8 cellular contexts compared by ENCODE assay signal in genomic region chr19:5321851-5322681, GRCh38. TPM values are rescaled to one million over a fixed set of nuclear protein-coding genes. Genes with fewer than 3 reads are reported as not detected.
DNase-seq lines count a peak whose midpoint lies in the region; ATAC-seq and TF ChIP-seq lines count a peak whose summit lies in the region.

No MANE protein-coding gene starts in this region.

- no peak overlapping the region for H3K27ac Mint-ChIP-seq in glutamatergic neuron (ENCODE audit: unreplicated experiment)

- H3K4me3 Mint-ChIP-seq in glutamatergic neuron (ENCODE audit: unreplicated experiment), result no peak overlapping the region

- peaks cover 0 to 8% (median 6%) of the 10 kb centered on the region in 4 donors for H3K4me1 ChIP-seq in tibial artery

- intact Hi-C loops in tibial artery (cut with DNase I; ENCODE audit: low total_unique reads), result no loop called here

- no peak for ATAC-seq in GM18520 (IDR thresholded peaks at IDR 0.05; ENCODE audit: unreplicated experiment)

- H3K9me3 ChIP-seq in tibial artery, result peaks cover 0 to 12% (median 8%) of the 10 kb centered on the region in 3 donors

- H3K27me3 Mint-ChIP-seq in glutamatergic neuron (ENCODE audit: unreplicated experiment), result peaks cover 19% of the 10 kb centered on the region

- H3K4me3 ChIP-seq in tibial artery, result no peak overlapping the region

- peaks cover 8% of the 10 kb centered on the region for H3K9me3 Mint-ChIP-seq in glutamatergic neuron (ENCODE audit: unreplicated experiment)

- H3K36me3 Mint-ChIP-seq in glutamatergic neuron (ENCODE audit: unreplicated experiment), result peaks cover 4% of the 10 kb centered on the region

- peak; percentile 14 for DNase-seq in EL
- DNase-seq in GM20000 (ENCODE audit: low spot score), result peak; percentile 87
- DNase-seq in MV-4-11 (lab: John Stamatoyannopoulos, UW), result peak; percentile 73
- peak; percentile 59 for DNase-seq in glutamatergic neuron
- DNase-seq in COR-L47 (lab: John Stamatoyannopoulos, UW), result no peak
- DNase-seq in NCI-H446 (lab: John Stamatoyannopoulos, UW), result no peak
- DNase-seq in tibial artery, result no peak

- no peak for TF ChIP-seq CTCF in GM20000 (IDR thresholded peaks at IDR 0.05; ENCODE audit: extremely low read depth, missing control alignments)
- no peak for TF ChIP-seq CTCF in glutamatergic neuron (IDR thresholded peaks at IDR 0.05; ENCODE audit: partially characterized antibody, unreplicated experiment)
- no peak for TF ChIP-seq CTCF in tibial artery (IDR thresholded peaks at IDR 0.05)

- H3K27me3 ChIP-seq in tibial artery, result peaks cover 0 to 45% of the 10 kb centered on the region in 2 donors

- peaks cover 19% of the 10 kb centered on the region for H3K4me1 Mint-ChIP-seq in glutamatergic neuron (ENCODE audit: low read depth, unreplicated experiment)

- no peak overlapping the region for H3K27ac ChIP-seq in tibial artery

- no peaks in the 10 kb centered on the region for H3K36me3 ChIP-seq in tibial artery

RNA-seq across cellular contexts. Expression of gene PTPRS, which starts 18.5 kb away (rescaled TPM):
- 1,064 TPM for total RNA-seq in glutamatergic neuron (ENCODE audit: unreplicated experiment)

Comparison
In these comparisons a context has a peak if more than half of its experiments do, and no peak if none do; other contexts are left out.
1. DNase-seq: peak in EL (single experiment), GM20000 (single experiment), MV-4-11 (single experiment) and glutamatergic neuron (single experiment); none in COR-L47 (single experiment), NCI-H446 (0 of 2) and tibial artery (0 of 2).